23 cellular contexts compared by ENCODE assay signal in genomic region chr13:52744842-52745241, GRCh38. TPM values are rescaled to one million over a fixed set of nuclear protein-coding genes. Genes with fewer than 3 reads are reported as not detected.
"Had no signal": no experiment of that assay in that cellular context is flagged by ENCODE, and none has a peak within 500 bp of the region (broad histone marks: within the 10 kb centered on the region; RNA-seq: fewer than 3 reads in every experiment).

No MANE protein-coding gene starts in this region.

- H3K4me1 ChIP-seq: heart left ventricle, psoas muscle had no signal

- H3K27me3 ChIP-seq: ovary had no signal

- DNase-seq: activated CD4-positive, alpha-beta T cell treated with anti-CD3 and anti-CD28 coated beads for 1 hour; activated CD4-positive, alpha-beta T cell treated with anti-CD3 and anti-CD28 coated beads, Interleukin-2, amount 50 U/mL, for 1 hour; activated CD8-positive, alpha-beta T cell treated with anti-CD3 and anti-CD28 coated beads, Interleukin-2, amount 10 ng/mL, durations not matched to agents 7 days and 5 days; activated gamma-delta T cell; activated naive CD4-positive, alpha-beta T cell treated with anti-CD3 and anti-CD28 coated beads, Interleukin-2, amount 50 U/mL, for 16 hours; activated naive CD8-positive, alpha-beta T cell treated with anti-CD3 and anti-CD28 coated beads, Interleukin-2, amount 50 U/mL, for 24 hours; cortex of kidney; heart left ventricle; left ventricle myocardium superior; midbrain; ovary; psoas muscle; right cardiac atrium; stimulated activated CD4-positive, alpha-beta T cell treated with anti-CD3 and anti-CD28 coated beads, Interleukin-4, amount 100 ng/mL, for 4 hours; stimulated activated naive CD8-positive, alpha-beta T cell treated with anti-CD3 and anti-CD28 coated beads, Interleukin-15, Interleukin-2, amounts not matched to agents 100 U/mL and 50 U/mL, for 24 hours had no signal

- H3K4me3 ChIP-seq: cardiac muscle cell, heart left ventricle, ovary, psoas muscle had no signal

- H3K36me3 ChIP-seq: cardiac muscle cell, heart left ventricle, ovary had no signal

- FAIRE-seq: islet of Langerhans, TTC549 had no signal

- H3K36me3 Mint-ChIP-seq: natural killer cell treated with Interleukin-12 subunit alpha and Interleukin-12 subunit beta and Interleukin-15 and Interleukin-18, amount 100 ng/mL, for 72 hours had no signal

- H3K4me3 Mint-ChIP-seq: activated CD8-positive, alpha-beta T cell treated with anti-CD3 and anti-CD28 coated beads, Interleukin-2, amount 10 ng/mL, durations not matched to agents 7 days and 5 days; activated naive CD8-positive, alpha-beta T cell treated with anti-CD3 and anti-CD28 coated beads, Interleukin-2, amount 50 U/mL, for 24 hours; activated T-helper 1 cell treated with anti-CD3 and anti-CD28 coated beads, Interleukin-12 subunit alpha, Interleukin-12 subunit beta, Interleukin-2, Interleukin-4 antibody, amounts not matched to agents 30 ng/mL and 10 ng/mL and 1 ng/mL, durations not matched to agents 14 hours and 24 hours and 36 hours; natural killer cell treated with Interleukin-12 subunit alpha and Interleukin-12 subunit beta and Interleukin-15 and Interleukin-18, amount 100 ng/mL, for 72 hours had no signal

- H3K27ac ChIP-seq: cardiac muscle cell, epithelial cell of prostate, heart left ventricle, ovary, psoas muscle had no signal

- H3K27ac Mint-ChIP-seq: activated CD8-positive, alpha-beta T cell treated with anti-CD3 and anti-CD28 coated beads, Interleukin-2, amount 10 ng/mL, durations not matched to agents 7 days and 5 days; activated naive CD8-positive, alpha-beta T cell treated with anti-CD3 and anti-CD28 coated beads, Interleukin-2, amount 50 U/mL, for 24 hours; activated T-helper 1 cell treated with anti-CD3 and anti-CD28 coated beads, Interleukin-12 subunit alpha, Interleukin-12 subunit beta, Interleukin-2, Interleukin-4 antibody, amounts not matched to agents 30 ng/mL and 10 ng/mL and 1 ng/mL, durations not matched to agents 14 hours and 24 hours and 36 hours; natural killer cell treated with Interleukin-12 subunit alpha and Interleukin-12 subunit beta and Interleukin-15 and Interleukin-18, amount 100 ng/mL, for 72 hours had no signal

- H3K9me3 Mint-ChIP-seq: activated naive CD8-positive, alpha-beta T cell treated with anti-CD3 and anti-CD28 coated beads, Interleukin-2, amount 50 U/mL, for 24 hours; activated T-helper 1 cell treated with anti-CD3 and anti-CD28 coated beads, Interleukin-12 subunit alpha, Interleukin-12 subunit beta, Interleukin-2, Interleukin-4 antibody, amounts not matched to agents 30 ng/mL and 10 ng/mL and 1 ng/mL, durations not matched to agents 14 hours and 24 hours and 36 hours; natural killer cell treated with Interleukin-12 subunit alpha and Interleukin-12 subunit beta and Interleukin-15 and Interleukin-18, amount 100 ng/mL, for 72 hours had no signal

- H3K9me3 ChIP-seq: ovary, psoas muscle had no signal

RNA-seq across cellular contexts. Expression of gene CNMD, which starts 5.2 kb away (rescaled TPM):
- total RNA-seq: activated CD8-positive, alpha-beta T cell treated with anti-CD3 and anti-CD28 coated beads, Interleukin-2, amount 10 ng/mL, durations not matched to agents 7 days and 5 days; activated T-helper 1 cell treated with anti-CD3 and anti-CD28 coated beads, Interleukin-12 subunit alpha, Interleukin-12 subunit beta, Interleukin-2, Interleukin-4 antibody, amounts not matched to agents 30 ng/mL and 10 ng/mL and 1 ng/mL, durations not matched to agents 14 hours and 24 hours and 36 hours; fibroblast of villous mesenchyme; heart left ventricle; left ventricle myocardium superior; natural killer cell treated with Interleukin-12 subunit alpha and Interleukin-12 subunit beta and Interleukin-15 and Interleukin-18, amount 100 ng/mL, for 72 hours; ovary; psoas muscle; right cardiac atrium; ureter had no signal
- polyA plus RNA-seq: heart left ventricle, ovary, psoas muscle had no signal
